18 cellular contexts compared by ENCODE assay signal in genomic region chr6:15411766-15412165, GRCh38.
DNase-seq lines count a peak whose midpoint lies in the region; ATAC-seq and TF ChIP-seq lines count a peak whose summit lies in the region.
"Had no signal": no experiment of that assay in that cellular context is flagged by ENCODE, and none has a peak within 500 bp of the region (broad histone marks: within the 10 kb centered on the region; RNA-seq: fewer than 3 reads in every experiment).

No MANE protein-coding gene starts in this region.

- DNase-seq in CD4-positive, alpha-beta T cell = no peak
- DNase-seq in activated CD8-positive, alpha-beta T cell treated with anti-CD3 and anti-CD28 coated beads, Interleukin-2, amount 10 ng/mL, durations not matched to agents 7 days and 5 days = no peak
- DNase-seq in naive B cell (no peak), esophagus squamous epithelium (lab: John Stamatoyannopoulos, UW) (no peak), SK-N-SH (no peak), KBM-7 (no peak)
- DNase-seq: AML-193; GF-D8; Karpas-422; left ventricle myocardium superior; NCI-H2171; NCI-H69; small intestine; stimulated activated CD4-positive, alpha-beta T cell treated with anti-CD3 and anti-CD28 coated beads, Interleukin-4, amount 100 ng/mL, for 4 hours; stimulated activated CD8-positive, alpha-beta memory T cell treated with anti-CD3 and anti-CD28 coated beads, Interleukin-4, amount 100 ng/mL, for 48 hours; thyroid gland had no signal

- H3K36me3 Mint-ChIP-seq in CD4-positive, alpha-beta T cell (ENCODE audit: low read depth) = peaks cover 49% of the 10 kb centered on the region
- peaks cover 59% of the 10 kb centered on the region for H3K36me3 Mint-ChIP-seq in activated CD8-positive, alpha-beta T cell treated with anti-CD3 and anti-CD28 coated beads, Interleukin-2, amount 10 ng/mL, durations not matched to agents 7 days and 5 days (ENCODE audit: low read depth)
- H3K36me3 Mint-ChIP-seq in naive B cell = peaks cover 4 to 7% of the 10 kb centered on the region in 2 donors

- H3K4me3 ChIP-seq in BLaER1 treated with 17β-estradiol and CSF1 and Interleukin-3, amounts not matched to agents 10 nM and 100 nM = peak overlapping the region in 2 of 10 experiments; percentile 33 to 35; a peak in 2 of 20 replicates
- H3K4me3 ChIP-seq in esophagus squamous epithelium = no peak overlapping the region
- no peak overlapping the region for H3K4me3 ChIP-seq in SK-N-SH (ENCODE audit: low read depth in 2 of 2, low read length in 1 of 2)
- H3K4me3 ChIP-seq: thyroid gland had no signal

- 0 out of 22 replicates have a peak overlapping the region, but pooled peaks of 1 of the 11 experiments have one; percentile 12 for H3K9ac ChIP-seq in BLaER1 treated with 17β-estradiol and CSF1 and Interleukin-3, amounts not matched to agents 10 nM and 100 nM
- no peak overlapping the region for H3K9ac ChIP-seq in SK-N-SH

- H4K20me1 ChIP-seq in BLaER1 treated with 17β-estradiol and CSF1 and Interleukin-3, amounts not matched to agents 10 nM and 100 nM = peaks cover 22 to 78% (median 49%) of the 10 kb centered on the region in 11 experiments; a peak in 18 of 22 replicates
- peaks cover 8% of the 10 kb centered on the region; the same call in 1 of the 2 replicates for H4K20me1 ChIP-seq in SK-N-SH (ENCODE audit: insufficient read depth)

- intact Hi-C loops in CD4-positive, alpha-beta T cell (cut with DNase I, micrococcal nuclease) = no loop called here
- intact Hi-C loops in esophagus squamous epithelium (cut with DNase I) = no loop called here

- H2AFZ ChIP-seq in SK-N-SH (ENCODE audit: low read depth) = no peak overlapping the region

- no peaks in the 10 kb centered on the region for H3K27me3 ChIP-seq in BLaER1 treated with 17β-estradiol and CSF1 and Interleukin-3, amounts not matched to agents 10 nM and 100 nM
- no peaks in the 10 kb centered on the region for H3K27me3 ChIP-seq in CD4-positive, alpha-beta T cell (ENCODE audit: control insufficient read depth, insufficient read depth, low read length)
- H3K27me3 ChIP-seq in esophagus squamous epithelium (no peaks in the 10 kb centered on the region), SK-N-SH (ENCODE audit: insufficient read depth) (no peaks in the 10 kb centered on the region)
- H3K27me3 ChIP-seq: thyroid gland had no signal

- H3K27me3 Mint-ChIP-seq in CD4-positive, alpha-beta T cell = no peaks in the 10 kb centered on the region
- H3K27me3 Mint-ChIP-seq in activated CD8-positive, alpha-beta T cell treated with anti-CD3 and anti-CD28 coated beads, Interleukin-2, amount 10 ng/mL, durations not matched to agents 7 days and 5 days (ENCODE audit: low read depth) = no peaks in the 10 kb centered on the region
- no peaks in the 10 kb centered on the region for H3K27me3 Mint-ChIP-seq in naive B cell
- H3K27me3 Mint-ChIP-seq: progenitor cell of endocrine pancreas had no signal

- TF ChIP-seq POLR2A in esophagus squamous epithelium (IDR thresholded peaks at IDR 0.05) = no peak

- peaks cover 15 to 49% (median 46%) of the 10 kb centered on the region in 11 experiments; a peak in 21 of 22 replicates for H3K36me3 ChIP-seq in BLaER1 treated with 17β-estradiol and CSF1 and Interleukin-3, amounts not matched to agents 10 nM and 100 nM
- H3K36me3 ChIP-seq in esophagus squamous epithelium (no peaks in the 10 kb centered on the region), SK-N-SH (replicated peaks in 1 of 2; ENCODE audit: control insufficient read depth in 1 of 2, insufficient read depth in 2 of 2, low read length in 1 of 2) (no peaks in the 10 kb centered on the region)
- H3K36me3 ChIP-seq: thyroid gland had no signal

- H3F3A ChIP-seq in SK-N-SH (replicated peaks; ENCODE audit: insufficient read depth) = no peaks in the 10 kb centered on the region

- H3K27ac Mint-ChIP-seq in CD4-positive, alpha-beta T cell = peak overlapping the region; percentile 72
- peak overlapping the region; percentile 88 for H3K27ac Mint-ChIP-seq in activated CD8-positive, alpha-beta T cell treated with anti-CD3 and anti-CD28 coated beads, Interleukin-2, amount 10 ng/mL, durations not matched to agents 7 days and 5 days
- H3K27ac Mint-ChIP-seq in naive B cell = peak overlapping the region in 4 of 6 donors; percentile 60 to 80 (median 64)

- POLR2A ChIA-PET in CD4-positive, alpha-beta T cell (lab: Charles Lee) = interaction anchor here (1.0 to 3.8 kb wide), 4 partner anchors 10 to 163 kb away, joined by 3 to 10 read pairs (median 4); no protein-coding TSS in a partner anchor
- POLR2A ChIA-PET in activated CD8-positive, alpha-beta T cell treated with anti-CD3 and anti-CD28 coated beads, Interleukin-2, amount 10 ng/mL, durations not matched to agents 7 days and 5 days (lab: Charles Lee) = interaction anchor here (3.8 kb wide), 1 partner anchor 10 kb away, joined by 27 read pairs; no protein-coding TSS in a partner anchor
- POLR2A ChIA-PET in SK-N-SH (lab: Yijun Ruan, JAX) = no interaction called here

- peak overlapping the region; percentile 15 to 84 (median 71); a peak in 21 of 22 replicates for H3K4me2 ChIP-seq in BLaER1 treated with 17β-estradiol and CSF1 and Interleukin-3, amounts not matched to agents 10 nM and 100 nM
- no peak overlapping the region for H3K4me2 ChIP-seq in SK-N-SH

- in situ Hi-C loops in KBM-7 (cut with MboI; ENCODE audit: low pct_unique_long_range_greater_than_20kb, low sequenced_read_pairs) = no loop called here

- no peak for TF ChIP-seq EP300 in SK-N-SH (IDR thresholded peaks at IDR 0.05; ENCODE audit: borderline replicate concordance in 1 of 2, low read depth in 1 of 2, low read length in 1 of 2)

- no peak overlapping the region for H3K4me3 Mint-ChIP-seq in CD4-positive, alpha-beta T cell
- H3K4me3 Mint-ChIP-seq in activated CD8-positive, alpha-beta T cell treated with anti-CD3 and anti-CD28 coated beads, Interleukin-2, amount 10 ng/mL, durations not matched to agents 7 days and 5 days = peak overlapping the region; percentile 54
- peak overlapping the region in 5 of 8 donors; percentile 20 to 48 (median 32) for H3K4me3 Mint-ChIP-seq in naive B cell

- CTCF ChIA-PET in CD4-positive, alpha-beta T cell (lab: Charles Lee) = no interaction called here
- CTCF ChIA-PET in activated CD8-positive, alpha-beta T cell treated with anti-CD3 and anti-CD28 coated beads, Interleukin-2, amount 10 ng/mL, durations not matched to agents 7 days and 5 days (lab: Charles Lee) = interaction anchor here (0.8 to 5.2 kb wide), 9 partner anchors 7 to 84 kb away, joined by 3 to 39 read pairs (median 4); no protein-coding TSS in a partner anchor
- CTCF ChIA-PET in SK-N-SH (lab: Yijun Ruan, JAX) = interaction anchor here (0.9 to 3.0 kb wide), 4 partner anchors 9 to 30 kb away, joined by 3 to 10 read pairs (median 4); no protein-coding TSS in a partner anchor

- ATAC-seq in CD4-positive, alpha-beta T cell (ENCODE audit: poor library complexity) = no peak
- no peak for ATAC-seq in activated CD8-positive, alpha-beta T cell treated with anti-CD3 and anti-CD28 coated beads, Interleukin-2, amount 10 ng/mL, durations not matched to agents 7 days and 5 days
- ATAC-seq in naive B cell (ENCODE audit: low read depth in 2 of 2) = no peak
- ATAC-seq: left ventricle myocardium superior had no signal

- peaks cover under 1% of the 10 kb centered on the region for H3K9me3 Mint-ChIP-seq in CD4-positive, alpha-beta T cell
- peaks cover 7% of the 10 kb centered on the region for H3K9me3 Mint-ChIP-seq in activated CD8-positive, alpha-beta T cell treated with anti-CD3 and anti-CD28 coated beads, Interleukin-2, amount 10 ng/mL, durations not matched to agents 7 days and 5 days (ENCODE audit: insufficient read depth)
- peaks cover 0 to 2% (median 1%) of the 10 kb centered on the region in 7 donors for H3K9me3 Mint-ChIP-seq in naive B cell

- peaks cover 57 to 75% (median 58%) of the 10 kb centered on the region in 10 experiments for H3K4me1 ChIP-seq in BLaER1 treated with 17β-estradiol and CSF1 and Interleukin-3, amounts not matched to agents 10 nM and 100 nM
- H3K4me1 ChIP-seq in esophagus squamous epithelium (peaks cover 3 to 40% (median 9%) of the 10 kb centered on the region in 3 donors), SK-N-SH (ENCODE audit: control insufficient read depth in 1 of 2, insufficient read depth in 2 of 2, low read depth in 1 of 2, low read length in 1 of 2) (peaks cover 0 to 5% of the 10 kb centered on the region in 2 experiments; a peak in 2 of 4 replicates)

- TF ChIP-seq CTCF in CD4-positive, alpha-beta T cell (IDR thresholded peaks at IDR 0.05) = no peak
- TF ChIP-seq CTCF in esophagus squamous epithelium (IDR thresholded peaks at IDR 0.05) (no peak), SK-N-SH (IDR thresholded peaks at IDR 0.05) (no peak)

- peak overlapping the region in 3 of 11 experiments; percentile 8 to 66 (median 53); a peak in 1 of 22 replicates for H3K27ac ChIP-seq in BLaER1 treated with 17β-estradiol and CSF1 and Interleukin-3, amounts not matched to agents 10 nM and 100 nM
- H3K27ac ChIP-seq in CD4-positive, alpha-beta T cell (ENCODE audit: low read depth, low read length) = no peak overlapping the region
- H3K27ac ChIP-seq in esophagus squamous epithelium (no peak overlapping the region), SK-N-SH (ENCODE audit: low read depth in 2 of 2, low read length in 1 of 2) (no peak overlapping the region)
- H3K27ac ChIP-seq: thyroid gland had no signal

- 74 to 88% methylated on average over 2 of the region's 2 CpGs for WGBS in esophagus squamous epithelium, 2 donors
- 67% methylated on average over 2 of the region's 2 CpGs for WGBS in SK-N-SH (ENCODE audit: low lambda C conversion rate)

- H3K4me1 Mint-ChIP-seq in CD4-positive, alpha-beta T cell (ENCODE audit: low read depth) = peaks cover 72% of the 10 kb centered on the region
- H3K4me1 Mint-ChIP-seq in activated CD8-positive, alpha-beta T cell treated with anti-CD3 and anti-CD28 coated beads, Interleukin-2, amount 10 ng/mL, durations not matched to agents 7 days and 5 days (ENCODE audit: low read depth) = peaks cover 73% of the 10 kb centered on the region
- peaks cover 49 to 71% (median 65%) of the 10 kb centered on the region in 3 donors for H3K4me1 Mint-ChIP-seq in naive B cell

- H3K79me2 ChIP-seq in SK-N-SH (ENCODE audit: insufficient read depth) = 0 out of 2 replicates have a peak, but pooled peaks cover 3% of the 10 kb centered on the region

- H3K9me2 ChIP-seq in SK-N-SH = no peaks in the 10 kb centered on the region

- TF ChIP-seq RAD21 in SK-N-SH (IDR thresholded peaks at IDR 0.05; ENCODE audit: low read length) = no peak

- peaks cover 10 to 47% (median 44%) of the 10 kb centered on the region in 11 experiments; a peak in 21 of 22 replicates for H3K9me3 ChIP-seq in BLaER1 treated with 17β-estradiol and CSF1 and Interleukin-3, amounts not matched to agents 10 nM and 100 nM (replicated peaks in 1 of 11)
- H3K9me3 ChIP-seq in CD4-positive, alpha-beta T cell (ENCODE audit: control insufficient read depth, low read length) = no peaks in the 10 kb centered on the region
- H3K9me3 ChIP-seq in esophagus squamous epithelium (no peaks in the 10 kb centered on the region), SK-N-SH (no peaks in the 10 kb centered on the region)
- H3K9me3 ChIP-seq: thyroid gland had no signal
